ENCODE assay signal across 17 cellular contexts in genomic region chr10:130396044-130396443, GRCh38.
DNase-seq lines count a peak whose midpoint lies in the region; TF ChIP-seq lines count a peak whose summit lies in the region.
"Had no signal": no experiment of that assay in that cellular context is flagged by ENCODE, and none has a peak within 500 bp of the region (broad histone marks: within the 10 kb centered on the region; RNA-seq: fewer than 3 reads in every experiment).

No MANE protein-coding gene starts in this region.

- peak; percentile 6 for DNase-seq in activated CD8-positive, alpha-beta memory T cell treated with anti-CD3 and anti-CD28 coated beads, Interleukin-2, amount 50 U/mL, for 48 hours
- DNase-seq in activated CD8-positive, alpha-beta memory T cell treated with anti-CD3 and anti-CD28 coated beads, Interleukin-2, amount 50 U/mL, for 4 hours = no peak
- DNase-seq in coronary artery (ENCODE audit: low spot score) (peak; percentile 12), islet precursor cell (peak; percentile 32), vagina (ENCODE audit: extremely low spot score in 2 of 2) (peak; percentile 22 to 62), dermis blood vessel endothelial cell (no peak), NCI-H69 (lab: John Stamatoyannopoulos, UW) (no peak)
- DNase-seq: AML-193; CD4-positive, alpha-beta memory T cell; DMS153; DMS79; GDM1; GOT3 had no signal

- H3K27me3 ChIP-seq in vagina = no peaks in the 10 kb centered on the region

- H3K9me3 ChIP-seq in vagina = no peaks in the 10 kb centered on the region
- H3K9me3 ChIP-seq: A549, HAP-1 had no signal

- no peak for TF ChIP-seq POLR2A in vagina (IDR thresholded peaks at IDR 0.05)

- H3K4me3 ChIP-seq in coronary artery (no peak overlapping the region), vagina (no peak overlapping the region)
- H3K4me3 ChIP-seq: A549, HAP-1 had no signal

- intact Hi-C loops in vagina (cut with DNase I) = no loop called here

- H3K36me3 ChIP-seq in vagina = no peaks in the 10 kb centered on the region
- H3K36me3 ChIP-seq: HAP-1 had no signal

- TF ChIP-seq CTCF in coronary artery (IDR thresholded peaks at IDR 0.05) (no peak), vagina (IDR thresholded peaks at IDR 0.05) (no peak)

- H3K4me1 ChIP-seq in vagina = no peaks in the 10 kb centered on the region
- H3K4me1 ChIP-seq: A549, HAP-1 had no signal

- H3K27ac ChIP-seq in coronary artery (no peak overlapping the region), vagina (no peak overlapping the region)
- H3K27ac ChIP-seq: 22Rv1, A549, C4-2B had no signal

Comparison
In these comparisons a context has a peak if more than half of its experiments do, and no peak if none do; other contexts are left out.
1. DNase-seq: peak in activated CD8-positive, alpha-beta memory T cell treated with anti-CD3 and anti-CD28 coated beads, Interleukin-2, amount 50 U/mL, for 48 hours (single experiment), coronary artery (single experiment), islet precursor cell (single experiment) and vagina (2 of 2); none in activated CD8-positive, alpha-beta memory T cell treated with anti-CD3 and anti-CD28 coated beads, Interleukin-2, amount 50 U/mL, for 4 hours (single experiment), dermis blood vessel endothelial cell (single experiment) and NCI-H69 (single experiment).